ENCODE assay signal across 1 cellular context in the genomic region with DNA sequence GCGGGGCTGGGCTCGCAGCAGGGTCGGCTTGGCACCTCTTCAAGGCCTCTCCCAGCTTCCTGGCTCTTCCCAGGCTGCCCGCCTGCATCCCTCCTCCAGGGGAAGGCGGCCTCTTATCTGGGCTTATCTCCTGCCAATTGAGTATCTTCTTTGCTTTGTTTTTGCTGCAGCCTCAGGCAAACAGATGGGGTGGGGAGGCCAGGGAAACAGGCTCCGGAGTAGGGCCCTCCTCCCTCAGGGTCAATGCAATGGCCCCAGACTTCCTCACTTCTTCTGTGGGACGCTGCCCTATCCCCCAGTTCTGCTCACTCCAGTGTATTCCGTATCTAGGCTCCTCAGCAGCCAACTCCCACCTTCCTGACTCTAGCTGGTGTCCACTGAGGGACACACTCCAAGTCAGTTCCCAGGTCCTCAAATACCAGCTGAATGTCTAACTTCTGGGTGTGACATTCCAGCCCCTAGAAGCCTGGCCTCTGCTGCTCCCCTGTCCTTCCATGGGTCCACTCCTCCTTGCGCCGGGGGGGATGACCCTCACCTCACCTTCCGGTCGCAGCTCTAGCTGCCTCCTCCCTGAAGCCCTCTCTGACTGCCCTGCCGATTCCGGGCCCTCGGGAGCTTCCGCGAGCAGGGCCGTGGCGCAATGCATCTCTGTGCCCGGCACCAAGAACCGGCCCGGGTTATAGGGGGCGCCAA.
TF ChIP-seq lines count a peak whose summit lies in the region.

No MANE protein-coding gene starts in this region.

TF ChIP-seq in GM12878, 131 proteins besides CTCF, POLR2A, EP300 and RAD21 (continues in another document):
- TF ChIP-seq, protein P1, sequence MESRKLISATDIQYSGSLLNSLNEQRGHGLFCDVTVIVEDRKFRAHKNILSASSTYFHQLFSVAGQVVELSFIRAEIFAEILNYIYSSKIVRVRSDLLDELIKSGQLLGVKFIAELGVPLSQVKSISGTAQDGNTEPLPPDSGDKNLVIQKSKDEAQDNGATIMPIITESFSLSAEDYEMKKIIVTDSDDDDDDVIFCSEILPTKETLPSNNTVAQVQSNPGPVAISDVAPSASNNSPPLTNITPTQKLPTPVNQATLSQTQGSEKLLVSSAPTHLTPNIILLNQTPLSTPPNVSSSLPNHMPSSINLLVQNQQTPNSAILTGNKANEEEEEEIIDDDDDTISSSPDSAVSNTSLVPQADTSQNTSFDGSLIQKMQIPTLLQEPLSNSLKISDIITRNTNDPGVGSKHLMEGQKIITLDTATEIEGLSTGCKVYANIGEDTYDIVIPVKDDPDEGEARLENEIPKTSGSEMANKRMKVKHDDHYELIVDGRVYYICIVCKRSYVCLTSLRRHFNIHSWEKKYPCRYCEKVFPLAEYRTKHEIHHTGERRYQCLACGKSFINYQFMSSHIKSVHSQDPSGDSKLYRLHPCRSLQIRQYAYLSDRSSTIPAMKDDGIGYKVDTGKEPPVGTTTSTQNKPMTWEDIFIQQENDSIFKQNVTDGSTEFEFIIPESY (IDR thresholded peaks at IDR 0.05), result no peak
- TF ChIP-seq ATF7 (IDR thresholded peaks at IDR 0.05; ENCODE audit: low read depth) (no peak; the same call in 1 of the 2 replicates), MTA3 (IDR thresholded peaks at IDR 0.05; ENCODE audit: borderline replicate concordance, low read length) (no peak), ETV6 (conservative IDR thresholded peaks at IDR 0.05 in 1 of 2, IDR thresholded peaks at IDR 0.05 in 1 of 2; ENCODE audit: borderline replicate concordance in 1 of 2, low read depth in 1 of 2) (no peak), SMARCA5 (IDR thresholded peaks at IDR 0.05) (peak; percentile 96), SMC3 (IDR thresholded peaks at IDR 0.05; ENCODE audit: borderline replicate concordance, low read length) (no peak), GATAD2B (conservative IDR thresholded peaks at IDR 0.05; ENCODE audit: low read depth) (no peak; the same call in 1 of the 2 replicates), STAT3 (IDR thresholded peaks at IDR 0.05; ENCODE audit: low read depth, low read length) (no peak), ZNF24 (IDR thresholded peaks at IDR 0.05) (no peak), ESRRA (IDR thresholded peaks at IDR 0.05; ENCODE audit: low read length) (no peak; the same call in 1 of the 2 replicates), MYB (IDR thresholded peaks at IDR 0.05; ENCODE audit: borderline replicate concordance, low read depth, low read length) (no peak), LARP7 (IDR thresholded peaks at IDR 0.05) (no peak; the same call in 1 of the 2 replicates), GABPA (IDR thresholded peaks at IDR 0.05; ENCODE audit: low read depth) (no peak), NFIC (IDR thresholded peaks at IDR 0.05; ENCODE audit: low read depth, low read length) (no peak), DPF2 (IDR thresholded peaks at IDR 0.05) (no peak), POLR2AphosphoS5 (IDR thresholded peaks at IDR 0.05; ENCODE audit: low read length) (0 out of 2 replicates have a peak, but pooled peaks have one; percentile 0), RAD51 (IDR thresholded peaks at IDR 0.05) (no peak), NBN (IDR thresholded peaks at IDR 0.05) (peak; percentile 38), BCL11A (IDR thresholded peaks at IDR 0.05; ENCODE audit: low read depth, low read length) (no peak), YY1 (IDR thresholded peaks at IDR 0.05; ENCODE audit: low read depth, low read length) (no peak), EGR1 (IDR thresholded peaks at IDR 0.05; ENCODE audit: borderline replicate concordance in 1 of 2, low read depth in 2 of 2, low read length in 2 of 2) (no peak), PAX8 (IDR thresholded peaks at IDR 0.05) (no peak), ZNF384 (IDR thresholded peaks at IDR 0.05; ENCODE audit: borderline replicate concordance, low read depth, low read length) (no peak)
- TF ChIP-seq, protein P2, sequence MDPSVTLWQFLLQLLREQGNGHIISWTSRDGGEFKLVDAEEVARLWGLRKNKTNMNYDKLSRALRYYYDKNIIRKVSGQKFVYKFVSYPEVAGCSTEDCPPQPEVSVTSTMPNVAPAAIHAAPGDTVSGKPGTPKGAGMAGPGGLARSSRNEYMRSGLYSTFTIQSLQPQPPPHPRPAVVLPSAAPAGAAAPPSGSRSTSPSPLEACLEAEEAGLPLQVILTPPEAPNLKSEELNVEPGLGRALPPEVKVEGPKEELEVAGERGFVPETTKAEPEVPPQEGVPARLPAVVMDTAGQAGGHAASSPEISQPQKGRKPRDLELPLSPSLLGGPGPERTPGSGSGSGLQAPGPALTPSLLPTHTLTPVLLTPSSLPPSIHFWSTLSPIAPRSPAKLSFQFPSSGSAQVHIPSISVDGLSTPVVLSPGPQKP (IDR thresholded peaks at IDR 0.05; ENCODE audit: low read depth, low read length), result no peak
- TF ChIP-seq, protein P3, sequence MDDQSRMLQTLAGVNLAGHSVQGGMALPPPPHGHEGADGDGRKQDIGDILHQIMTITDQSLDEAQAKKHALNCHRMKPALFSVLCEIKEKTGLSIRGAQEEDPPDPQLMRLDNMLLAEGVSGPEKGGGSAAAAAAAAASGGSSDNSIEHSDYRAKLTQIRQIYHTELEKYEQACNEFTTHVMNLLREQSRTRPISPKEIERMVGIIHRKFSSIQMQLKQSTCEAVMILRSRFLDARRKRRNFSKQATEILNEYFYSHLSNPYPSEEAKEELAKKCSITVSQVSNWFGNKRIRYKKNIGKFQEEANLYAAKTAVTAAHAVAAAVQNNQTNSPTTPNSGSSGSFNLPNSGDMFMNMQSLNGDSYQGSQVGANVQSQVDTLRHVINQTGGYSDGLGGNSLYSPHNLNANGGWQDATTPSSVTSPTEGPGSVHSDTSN (IDR thresholded peaks at IDR 0.05; ENCODE audit: insufficient replicate concordance, low read depth, low read length), result no peak
- TF ChIP-seq, protein P4, sequence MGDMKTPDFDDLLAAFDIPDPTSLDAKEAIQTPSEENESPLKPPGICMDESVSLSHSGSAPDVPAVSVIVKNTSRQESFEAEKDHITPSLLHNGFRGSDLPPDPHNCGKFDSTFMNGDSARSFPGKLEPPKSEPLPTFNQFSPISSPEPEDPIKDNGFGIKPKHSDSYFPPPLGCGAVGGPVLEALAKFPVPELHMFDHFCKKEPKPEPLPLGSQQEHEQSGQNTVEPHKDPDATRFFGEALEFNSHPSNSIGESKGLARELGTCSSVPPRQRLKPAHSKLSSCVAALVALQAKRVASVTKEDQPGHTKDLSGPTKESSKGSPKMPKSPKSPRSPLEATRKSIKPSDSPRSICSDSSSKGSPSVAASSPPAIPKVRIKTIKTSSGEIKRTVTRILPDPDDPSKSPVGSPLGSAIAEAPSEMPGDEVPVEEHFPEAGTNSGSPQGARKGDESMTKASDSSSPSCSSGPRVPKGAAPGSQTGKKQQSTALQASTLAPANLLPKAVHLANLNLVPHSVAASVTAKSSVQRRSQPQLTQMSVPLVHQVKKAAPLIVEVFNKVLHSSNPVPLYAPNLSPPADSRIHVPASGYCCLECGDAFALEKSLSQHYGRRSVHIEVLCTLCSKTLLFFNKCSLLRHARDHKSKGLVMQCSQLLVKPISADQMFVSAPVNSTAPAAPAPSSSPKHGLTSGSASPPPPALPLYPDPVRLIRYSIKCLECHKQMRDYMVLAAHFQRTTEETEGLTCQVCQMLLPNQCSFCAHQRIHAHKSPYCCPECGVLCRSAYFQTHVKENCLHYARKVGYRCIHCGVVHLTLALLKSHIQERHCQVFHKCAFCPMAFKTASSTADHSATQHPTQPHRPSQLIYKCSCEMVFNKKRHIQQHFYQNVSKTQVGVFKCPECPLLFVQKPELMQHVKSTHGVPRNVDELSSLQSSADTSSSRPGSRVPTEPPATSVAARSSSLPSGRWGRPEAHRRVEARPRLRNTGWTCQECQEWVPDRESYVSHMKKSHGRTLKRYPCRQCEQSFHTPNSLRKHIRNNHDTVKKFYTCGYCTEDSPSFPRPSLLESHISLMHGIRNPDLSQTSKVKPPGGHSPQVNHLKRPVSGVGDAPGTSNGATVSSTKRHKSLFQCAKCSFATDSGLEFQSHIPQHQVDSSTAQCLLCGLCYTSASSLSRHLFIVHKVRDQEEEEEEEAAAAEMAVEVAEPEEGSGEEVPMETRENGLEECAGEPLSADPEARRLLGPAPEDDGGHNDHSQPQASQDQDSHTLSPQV (IDR thresholded peaks at IDR 0.05), result no peak
- TF ChIP-seq, protein P5, sequence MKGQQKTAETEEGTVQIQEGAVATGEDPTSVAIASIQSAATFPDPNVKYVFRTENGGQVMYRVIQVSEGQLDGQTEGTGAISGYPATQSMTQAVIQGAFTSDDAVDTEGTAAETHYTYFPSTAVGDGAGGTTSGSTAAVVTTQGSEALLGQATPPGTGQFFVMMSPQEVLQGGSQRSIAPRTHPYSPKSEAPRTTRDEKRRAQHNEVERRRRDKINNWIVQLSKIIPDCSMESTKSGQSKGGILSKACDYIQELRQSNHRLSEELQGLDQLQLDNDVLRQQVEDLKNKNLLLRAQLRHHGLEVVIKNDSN (IDR thresholded peaks at IDR 0.05; ENCODE audit: borderline replicate concordance, extremely low read length, insufficient read depth, low read depth, low read length), result no peak
- TF ChIP-seq, protein P6, sequence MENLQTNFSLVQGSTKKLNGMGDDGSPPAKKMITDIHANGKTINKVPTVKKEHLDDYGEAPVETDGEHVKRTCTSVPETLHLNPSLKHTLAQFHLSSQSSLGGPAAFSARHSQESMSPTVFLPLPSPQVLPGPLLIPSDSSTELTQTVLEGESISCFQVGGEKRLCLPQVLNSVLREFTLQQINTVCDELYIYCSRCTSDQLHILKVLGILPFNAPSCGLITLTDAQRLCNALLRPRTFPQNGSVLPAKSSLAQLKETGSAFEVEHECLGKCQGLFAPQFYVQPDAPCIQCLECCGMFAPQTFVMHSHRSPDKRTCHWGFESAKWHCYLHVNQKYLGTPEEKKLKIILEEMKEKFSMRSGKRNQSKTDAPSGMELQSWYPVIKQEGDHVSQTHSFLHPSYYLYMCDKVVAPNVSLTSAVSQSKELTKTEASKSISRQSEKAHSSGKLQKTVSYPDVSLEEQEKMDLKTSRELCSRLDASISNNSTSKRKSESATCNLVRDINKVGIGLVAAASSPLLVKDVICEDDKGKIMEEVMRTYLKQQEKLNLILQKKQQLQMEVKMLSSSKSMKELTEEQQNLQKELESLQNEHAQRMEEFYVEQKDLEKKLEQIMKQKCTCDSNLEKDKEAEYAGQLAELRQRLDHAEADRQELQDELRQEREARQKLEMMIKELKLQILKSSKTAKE (IDR thresholded peaks at IDR 0.05; ENCODE audit: low read depth, poor library complexity, severe bottlenecking), result no peak
- TF ChIP-seq, protein P7, sequence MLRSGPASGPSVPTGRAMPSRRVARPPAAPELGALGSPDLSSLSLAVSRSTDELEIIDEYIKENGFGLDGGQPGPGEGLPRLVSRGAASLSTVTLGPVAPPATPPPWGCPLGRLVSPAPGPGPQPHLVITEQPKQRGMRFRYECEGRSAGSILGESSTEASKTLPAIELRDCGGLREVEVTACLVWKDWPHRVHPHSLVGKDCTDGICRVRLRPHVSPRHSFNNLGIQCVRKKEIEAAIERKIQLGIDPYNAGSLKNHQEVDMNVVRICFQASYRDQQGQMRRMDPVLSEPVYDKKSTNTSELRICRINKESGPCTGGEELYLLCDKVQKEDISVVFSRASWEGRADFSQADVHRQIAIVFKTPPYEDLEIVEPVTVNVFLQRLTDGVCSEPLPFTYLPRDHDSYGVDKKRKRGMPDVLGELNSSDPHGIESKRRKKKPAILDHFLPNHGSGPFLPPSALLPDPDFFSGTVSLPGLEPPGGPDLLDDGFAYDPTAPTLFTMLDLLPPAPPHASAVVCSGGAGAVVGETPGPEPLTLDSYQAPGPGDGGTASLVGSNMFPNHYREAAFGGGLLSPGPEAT (IDR thresholded peaks at IDR 0.05; ENCODE audit: low read depth), result no peak
- TF ChIP-seq, protein P8, sequence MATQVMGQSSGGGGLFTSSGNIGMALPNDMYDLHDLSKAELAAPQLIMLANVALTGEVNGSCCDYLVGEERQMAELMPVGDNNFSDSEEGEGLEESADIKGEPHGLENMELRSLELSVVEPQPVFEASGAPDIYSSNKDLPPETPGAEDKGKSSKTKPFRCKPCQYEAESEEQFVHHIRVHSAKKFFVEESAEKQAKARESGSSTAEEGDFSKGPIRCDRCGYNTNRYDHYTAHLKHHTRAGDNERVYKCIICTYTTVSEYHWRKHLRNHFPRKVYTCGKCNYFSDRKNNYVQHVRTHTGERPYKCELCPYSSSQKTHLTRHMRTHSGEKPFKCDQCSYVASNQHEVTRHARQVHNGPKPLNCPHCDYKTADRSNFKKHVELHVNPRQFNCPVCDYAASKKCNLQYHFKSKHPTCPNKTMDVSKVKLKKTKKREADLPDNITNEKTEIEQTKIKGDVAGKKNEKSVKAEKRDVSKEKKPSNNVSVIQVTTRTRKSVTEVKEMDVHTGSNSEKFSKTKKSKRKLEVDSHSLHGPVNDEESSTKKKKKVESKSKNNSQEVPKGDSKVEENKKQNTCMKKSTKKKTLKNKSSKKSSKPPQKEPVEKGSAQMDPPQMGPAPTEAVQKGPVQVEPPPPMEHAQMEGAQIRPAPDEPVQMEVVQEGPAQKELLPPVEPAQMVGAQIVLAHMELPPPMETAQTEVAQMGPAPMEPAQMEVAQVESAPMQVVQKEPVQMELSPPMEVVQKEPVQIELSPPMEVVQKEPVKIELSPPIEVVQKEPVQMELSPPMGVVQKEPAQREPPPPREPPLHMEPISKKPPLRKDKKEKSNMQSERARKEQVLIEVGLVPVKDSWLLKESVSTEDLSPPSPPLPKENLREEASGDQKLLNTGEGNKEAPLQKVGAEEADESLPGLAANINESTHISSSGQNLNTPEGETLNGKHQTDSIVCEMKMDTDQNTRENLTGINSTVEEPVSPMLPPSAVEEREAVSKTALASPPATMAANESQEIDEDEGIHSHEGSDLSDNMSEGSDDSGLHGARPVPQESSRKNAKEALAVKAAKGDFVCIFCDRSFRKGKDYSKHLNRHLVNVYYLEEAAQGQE (IDR thresholded peaks at IDR 0.05; ENCODE audit: low read depth, low read length), result no peak
